In the genomic region with DNA sequence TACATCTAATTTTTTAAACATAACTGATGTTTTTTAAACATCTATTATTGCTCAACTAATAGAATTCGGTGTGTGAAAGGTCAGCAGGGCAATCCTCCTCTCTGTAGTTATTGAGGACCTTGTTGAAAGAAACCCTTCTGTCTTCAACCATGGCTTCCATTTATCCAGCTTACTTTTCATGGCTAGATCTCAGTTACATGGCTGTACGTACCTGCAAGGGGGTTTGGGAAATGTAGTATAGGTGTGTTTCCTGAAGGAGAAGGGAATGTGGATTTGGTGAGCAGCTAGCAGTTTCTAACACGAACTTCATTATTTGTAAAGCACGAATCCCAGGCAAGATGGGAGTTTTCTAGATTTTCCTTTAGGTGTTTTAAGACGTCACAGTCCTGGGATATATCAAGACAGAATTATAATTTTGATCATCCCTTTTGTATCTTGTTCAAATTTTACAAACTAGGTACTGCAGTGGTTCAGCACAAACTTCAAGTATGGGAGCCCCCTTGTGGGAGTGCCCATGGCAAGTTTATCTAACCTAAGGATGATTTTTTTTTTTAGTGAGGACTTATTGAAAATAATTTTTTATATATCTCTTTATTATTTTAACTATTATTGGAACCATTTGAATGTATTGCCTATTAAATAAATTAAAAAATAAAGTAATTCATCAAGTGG, we compare ENCODE assay signal across 2 cellular contexts.
TF ChIP-seq lines count a peak whose summit lies in the region.

No MANE protein-coding gene starts in this region.

TF ChIP-seq in HCT116, 20 proteins besides CTCF, POLR2A, EP300 and RAD21:
- no peak for TF ChIP-seq POLR2AphosphoS5 (IDR thresholded peaks at IDR 0.05; ENCODE audit: low read depth, low read length)
- no peak for TF ChIP-seq CBX3 (IDR thresholded peaks at IDR 0.05; ENCODE audit: low read depth)
- no peak for TF ChIP-seq EZH2phosphoT487 (IDR thresholded peaks at IDR 0.05; ENCODE audit: borderline replicate concordance)

TF ChIP-seq in SK-N-SH, 30 proteins besides CTCF, POLR2A, EP300 and RAD21:
- no peak for TF ChIP-seq POLR2AphosphoS5 (IDR thresholded peaks at IDR 0.05; ENCODE audit: low read depth, low read length)
- TF ChIP-seq TAF1 (IDR thresholded peaks at IDR 0.05; ENCODE audit: borderline replicate concordance, low read depth, low read length): no peak
- TF ChIP-seq, protein P1, sequence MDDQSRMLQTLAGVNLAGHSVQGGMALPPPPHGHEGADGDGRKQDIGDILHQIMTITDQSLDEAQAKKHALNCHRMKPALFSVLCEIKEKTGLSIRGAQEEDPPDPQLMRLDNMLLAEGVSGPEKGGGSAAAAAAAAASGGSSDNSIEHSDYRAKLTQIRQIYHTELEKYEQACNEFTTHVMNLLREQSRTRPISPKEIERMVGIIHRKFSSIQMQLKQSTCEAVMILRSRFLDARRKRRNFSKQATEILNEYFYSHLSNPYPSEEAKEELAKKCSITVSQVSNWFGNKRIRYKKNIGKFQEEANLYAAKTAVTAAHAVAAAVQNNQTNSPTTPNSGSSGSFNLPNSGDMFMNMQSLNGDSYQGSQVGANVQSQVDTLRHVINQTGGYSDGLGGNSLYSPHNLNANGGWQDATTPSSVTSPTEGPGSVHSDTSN (IDR thresholded peaks at IDR 0.05): no peak
- TF ChIP-seq SMC3 (IDR thresholded peaks at IDR 0.05; ENCODE audit: low read depth, low read length): peak; percentile 14; the same call in 1 of the 2 replicates
